In the genomic region with DNA sequence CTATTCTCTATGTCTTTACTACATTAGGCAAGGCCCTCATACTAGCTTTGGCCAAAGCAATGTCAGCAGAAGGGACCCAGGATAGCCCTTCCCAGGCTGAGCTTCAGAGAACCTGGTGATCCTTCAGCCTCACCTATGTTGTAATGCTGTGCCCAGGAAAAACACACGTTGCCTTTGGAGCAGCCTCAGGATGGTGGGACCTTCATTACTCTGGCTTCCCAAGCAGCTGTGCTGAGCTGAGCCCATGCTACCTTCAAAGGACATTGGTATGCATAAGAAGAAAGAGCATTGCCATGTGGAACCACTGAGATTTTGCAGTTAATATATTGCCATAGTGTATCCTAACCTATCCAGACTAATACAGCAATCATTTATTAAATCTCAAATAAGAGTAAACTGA, we compare ENCODE assay signal across 32 cellular contexts.
"Had no signal": no experiment of that assay in that cellular context is flagged by ENCODE, and none has a peak within 500 bp of the region (broad histone marks: within the 10 kb centered on the region; RNA-seq: fewer than 3 reads in every experiment).

No MANE protein-coding gene starts in this region.

- H3K27ac ChIP-seq: brain microvascular endothelial cell, esophagus squamous epithelium, gastroesophageal sphincter, heart right ventricle, WERI-Rb-1 had no signal

- H3K36me3 ChIP-seq: brain microvascular endothelial cell, esophagus squamous epithelium, gastroesophageal sphincter, heart right ventricle, WERI-Rb-1 had no signal

- H3K4me3 ChIP-seq: esophagus squamous epithelium, gastroesophageal sphincter, heart right ventricle had no signal

- FAIRE-seq: astrocyte, bronchial epithelial cell had no signal

- H3K27me3 ChIP-seq: brain microvascular endothelial cell, esophagus squamous epithelium, gastroesophageal sphincter, heart right ventricle had no signal

- DNase-seq: activated CD4-positive, alpha-beta memory T cell treated with anti-CD3 and anti-CD28 coated beads for 36 hours; activated CD4-positive, alpha-beta T cell treated with anti-CD3 and anti-CD28 coated beads for 36 hours; activated CD4-positive, alpha-beta T cell treated with anti-CD3 and anti-CD28 coated beads, Interleukin-2, amount 10 ng/mL, durations not matched to agents 24 days and 14 days; activated CD4-positive, CD25-positive, alpha-beta regulatory T cell; activated CD4-positive, CD25-positive, alpha-beta regulatory T cell treated with anti-CD3 and anti-CD28 coated beads, Interleukin-2, amount 50 U/mL, for 72 hours; activated CD8-positive, alpha-beta memory T cell treated with anti-CD3 and anti-CD28 coated beads, Interleukin-2, amount 50 U/mL, for 48 hours; activated CD8-positive, alpha-beta T cell treated with anti-CD3 and anti-CD28 coated beads, Interleukin-2, amount 10 ng/mL, durations not matched to agents 7 days and 5 days; activated effector memory CD4-positive, alpha-beta T cell treated with Interleukin-2 at 50 U/mL for 16 hours; activated gamma-delta T cell treated with Interleukin-2 at 50 U/mL for 16 hours; activated naive CD4-positive, alpha-beta T cell treated with anti-CD3 and anti-CD28 coated beads, Interleukin-2, amount 50 U/mL, for 16 hours; activated naive CD4-positive, alpha-beta T cell treated with Interleukin-2 at 50 U/mL for 16 hours; activated T-cell treated with anti-CD3 and anti-CD28 coated beads for 4 hours; activated T-cell treated with anti-CD3 and anti-CD28 coated beads, Interleukin-2, amount 50 U/mL, for 24 hours; activated T-cell treated with anti-CD3 and anti-CD28 coated beads, Interleukin-2, amount 50 U/mL, for 72 hours; amniotic stem cell; anterior cingulate cortex; brain microvascular endothelial cell; cortex of kidney; dermis blood vessel endothelial cell; effector CD4-positive, alpha-beta T cell; effector memory CD8-positive, alpha-beta T cell; erythroblast; esophagus squamous epithelium; foreskin melanocyte; heart right ventricle; T-helper 1 cell; T-helper 17 cell; T1000; WERI-Rb-1 had no signal

- H3K4me1 ChIP-seq: esophagus squamous epithelium, gastroesophageal sphincter had no signal
